ENCODE assay signal across 9 cellular contexts in genomic region chr10:70265032-70265689, GRCh38. TPM values are rescaled to one million over a fixed set of nuclear protein-coding genes. Genes with fewer than 3 reads are reported as not detected.
DNase-seq lines count a peak whose midpoint lies in the region; ATAC-seq and TF ChIP-seq lines count a peak whose summit lies in the region.
"Had no signal": no experiment of that assay in that cellular context is flagged by ENCODE, and none has a peak within 500 bp of the region (broad histone marks: within the 10 kb centered on the region; RNA-seq: fewer than 3 reads in every experiment).

No MANE protein-coding gene starts in this region.

- no peak overlapping the region for H2AK5ac ChIP-seq in trophoblast cell (ENCODE audit: low read length)

- no peak overlapping the region for H3K14ac ChIP-seq in trophoblast cell (ENCODE audit: low read length)

- no peak overlapping the region for H3K4ac ChIP-seq in trophoblast cell (ENCODE audit: low read depth, low read length)

- no peaks in the 10 kb centered on the region for H3K79me1 ChIP-seq in trophoblast cell (ENCODE audit: low read length)

- no CpG with 5 or more reads among the region's 10 CpGs for WGBS in trophoblast cell (ENCODE audit: extremely low coverage, insufficient coverage, insufficient read length)

- no peak overlapping the region for H2BK5ac ChIP-seq in trophoblast cell (ENCODE audit: low read depth, low read length, poor library complexity)

- H3K9me3 Mint-ChIP-seq in activated CD8-positive, alpha-beta T cell treated with anti-CD3 and anti-CD28 coated beads, Interleukin-2, amount 10 ng/mL, durations not matched to agents 7 days and 5 days (ENCODE audit: insufficient read depth): peaks cover 10% of the 10 kb centered on the region

- H3K79me2 ChIP-seq in DND-41 (ENCODE audit: insufficient read depth, low read length) (no peaks in the 10 kb centered on the region), trophoblast cell (ENCODE audit: control insufficient read depth, insufficient read depth, low read length, poor library complexity) (no peaks in the 10 kb centered on the region)

- H4K8ac ChIP-seq in trophoblast cell (ENCODE audit: low read depth, low read length): no peak overlapping the region

- CTCF ChIA-PET in activated CD8-positive, alpha-beta T cell treated with anti-CD3 and anti-CD28 coated beads, Interleukin-2, amount 10 ng/mL, durations not matched to agents 7 days and 5 days (lab: Charles Lee): interaction anchor here (0.7 to 10.5 kb wide), 20 partner anchors 8 to 157 kb away, joined by 3 to 132 read pairs (median 3); partner anchors contain the start of gene TYSND1

- no peak overlapping the region for H4K91ac ChIP-seq in trophoblast cell (ENCODE audit: low read depth, low read length)

- TF ChIP-seq CTCF in DND-41 (IDR thresholded peaks at IDR 0.05; ENCODE audit: borderline replicate concordance, extremely low read depth, low read length, poor library complexity, severe bottlenecking) (peak; percentile 33), left lung (IDR thresholded peaks at IDR 0.05) (peak in 1 of 2 donors; percentile 11)

- H3K4me1 ChIP-seq in DND-41 (ENCODE audit: insufficient read depth, low read length): no peaks in the 10 kb centered on the region
- peaks cover 0 to 13% of the 10 kb centered on the region in 2 donors for H3K4me1 ChIP-seq in left lung
- H3K4me1 ChIP-seq in trophoblast cell (ENCODE audit: control insufficient read depth in 1 of 2, insufficient read depth in 2 of 2, low read length in 2 of 2): no peaks in the 10 kb centered on the region

- H2BK120ac ChIP-seq in trophoblast cell (ENCODE audit: insufficient read depth, low read length, poor library complexity): no peak overlapping the region

- no peak overlapping the region for H3K27ac Mint-ChIP-seq in activated CD8-positive, alpha-beta T cell treated with anti-CD3 and anti-CD28 coated beads, Interleukin-2, amount 10 ng/mL, durations not matched to agents 7 days and 5 days

- H3K36me3 ChIP-seq in DND-41 (ENCODE audit: insufficient read depth, low read length) (no peaks in the 10 kb centered on the region), left lung (no peaks in the 10 kb centered on the region), trophoblast cell (ENCODE audit: control insufficient read depth in 1 of 2, insufficient read depth in 2 of 2, low read length in 2 of 2) (no peaks in the 10 kb centered on the region)

- H3K27me3 ChIP-seq in DND-41 (ENCODE audit: insufficient read depth, low read length, poor library complexity) (peaks cover 6% of the 10 kb centered on the region), left lung (no peaks in the 10 kb centered on the region), trophoblast cell (ENCODE audit: insufficient read depth, low read length) (no peaks in the 10 kb centered on the region)

- peaks cover 2% of the 10 kb centered on the region for H3K36me3 Mint-ChIP-seq in activated CD8-positive, alpha-beta T cell treated with anti-CD3 and anti-CD28 coated beads, Interleukin-2, amount 10 ng/mL, durations not matched to agents 7 days and 5 days (ENCODE audit: low read depth)

- POLR2A ChIA-PET in activated CD8-positive, alpha-beta T cell treated with anti-CD3 and anti-CD28 coated beads, Interleukin-2, amount 10 ng/mL, durations not matched to agents 7 days and 5 days (lab: Charles Lee): interaction anchor here (0.9 kb wide), 1 partner anchor 20 kb away, joined by 3 read pairs; no protein-coding TSS in a partner anchor

- H3K4me2 ChIP-seq in DND-41 (ENCODE audit: insufficient read depth, low read length): no peak overlapping the region
- no peak overlapping the region for H3K4me2 ChIP-seq in trophoblast cell (ENCODE audit: low read length)

- H4K12ac ChIP-seq in trophoblast cell (ENCODE audit: low read depth, low read length): no peak overlapping the region

- no peak overlapping the region for H2AFZ ChIP-seq in DND-41 (ENCODE audit: low read depth, low read length)
- H2AFZ ChIP-seq in trophoblast cell (ENCODE audit: insufficient read depth, low read length, poor library complexity): no peak overlapping the region

- DNase-seq in DND-41: no peak
- peak; percentile 80 for DNase-seq in HT-29 (ENCODE audit: low spot score)
- no peak for DNase-seq in activated CD8-positive, alpha-beta T cell treated with anti-CD3 and anti-CD28 coated beads, Interleukin-2, amount 10 ng/mL, durations not matched to agents 7 days and 5 days
- no peak for DNase-seq in left lung
- DNase-seq in trophoblast cell: no peak
- no peak for DNase-seq in NCI-H524 treated with DMSO at 0.1 percent for 48 hours (lab: John Stamatoyannopoulos, UW)
- no peak for DNase-seq in GDM1 (lab: John Stamatoyannopoulos, UW)

- no peak for ATAC-seq in DND-41 (ENCODE audit: insufficient read depth, low read depth)
- peak; percentile 58 for ATAC-seq in activated CD8-positive, alpha-beta T cell treated with anti-CD3 and anti-CD28 coated beads, Interleukin-2, amount 10 ng/mL, durations not matched to agents 7 days and 5 days
- peak; percentile 91 for ATAC-seq in left lung
- ATAC-seq in HG02610 (IDR thresholded peaks at IDR 0.05; ENCODE audit: unreplicated experiment): no peak

- H3K4me3 ChIP-seq in DND-41 (ENCODE audit: low read depth in 1 of 2, low read length in 2 of 2) (no peak overlapping the region), left lung (no peak overlapping the region), trophoblast cell (ENCODE audit: low read depth, low read length) (no peak overlapping the region)

- peaks cover 12% of the 10 kb centered on the region for H3K4me1 Mint-ChIP-seq in activated CD8-positive, alpha-beta T cell treated with anti-CD3 and anti-CD28 coated beads, Interleukin-2, amount 10 ng/mL, durations not matched to agents 7 days and 5 days (ENCODE audit: low read depth)

- H3K27ac ChIP-seq in DND-41 (ENCODE audit: low read length) (no peak overlapping the region), left lung (no peak overlapping the region), trophoblast cell (ENCODE audit: low read depth, low read length) (no peak overlapping the region)

- H3K18ac ChIP-seq in trophoblast cell (ENCODE audit: low read length): no peak overlapping the region

- intact Hi-C loops in left lung (cut with DNase I): no loop called here

- no peak overlapping the region for H3K23ac ChIP-seq in trophoblast cell (ENCODE audit: low read length)

- no peak overlapping the region for H2BK12ac ChIP-seq in trophoblast cell (ENCODE audit: low read length)

- no peak overlapping the region for H3K9ac ChIP-seq in DND-41 (ENCODE audit: low read depth, low read length)
- no peak overlapping the region for H3K9ac ChIP-seq in trophoblast cell (ENCODE audit: low read length)

- peaks cover 5% of the 10 kb centered on the region for H3K27me3 Mint-ChIP-seq in activated CD8-positive, alpha-beta T cell treated with anti-CD3 and anti-CD28 coated beads, Interleukin-2, amount 10 ng/mL, durations not matched to agents 7 days and 5 days (ENCODE audit: low read depth)

- H4K20me1 ChIP-seq in DND-41 (ENCODE audit: insufficient read depth, low read length): no peaks in the 10 kb centered on the region

- H3K4me3 Mint-ChIP-seq in activated CD8-positive, alpha-beta T cell treated with anti-CD3 and anti-CD28 coated beads, Interleukin-2, amount 10 ng/mL, durations not matched to agents 7 days and 5 days: no peak overlapping the region

- no peaks in the 10 kb centered on the region for H3K9me3 ChIP-seq in DND-41 (ENCODE audit: insufficient read depth, low read length, severe bottlenecking)
- peaks cover 0 to 9% of the 10 kb centered on the region in 2 donors for H3K9me3 ChIP-seq in left lung
- H3K9me3 ChIP-seq in trophoblast cell (ENCODE audit: insufficient read depth, low read depth, low read length): peaks cover 2% of the 10 kb centered on the region

RNA-seq across cellular contexts. Expression of gene NPFFR1, which starts 18.6 kb away (rescaled TPM):
- 2.9 and 4.4 TPM in 2 replicates for total RNA-seq in HT-29 (2014; rRNA removed; shearing (Covaris generic))
- total RNA-seq in activated CD8-positive, alpha-beta T cell treated with anti-CD3 and anti-CD28 coated beads, Interleukin-2, amount 10 ng/mL, durations not matched to agents 7 days and 5 days: not detected
- total RNA-seq in left lung: under 1 TPM; 0.20 to 0.21 TPM
- not detected in 2 replicates for polyA plus RNA-seq in trophoblast cell (2013)
- total RNA-seq: osteoblast had no signal

RNA-seq across cellular contexts. Expression of gene PPA1, which starts 31.9 kb away (rescaled TPM):
- total RNA-seq in HT-29 (2014; rRNA removed; shearing (Covaris generic)): 321 and 357 TPM in 2 replicates
- 100 to 1,000 TPM; 175 TPM for total RNA-seq in activated CD8-positive, alpha-beta T cell treated with anti-CD3 and anti-CD28 coated beads, Interleukin-2, amount 10 ng/mL, durations not matched to agents 7 days and 5 days
- 100 to 1,000 TPM; 223 to 231 TPM for total RNA-seq in left lung
- polyA plus RNA-seq in trophoblast cell (2013): 67.0 and 68.2 TPM in 2 replicates

Comparison
In these comparisons a context has a peak if more than half of its experiments do, and no peak if none do; other contexts are left out.
1. ATAC-seq: peak in activated CD8-positive, alpha-beta T cell treated with anti-CD3 and anti-CD28 coated beads, Interleukin-2, amount 10 ng/mL, durations not matched to agents 7 days and 5 days (single experiment) and left lung (single experiment); none in DND-41 (single experiment) and HG02610 (single experiment).